Comparison of ENCODE assay signal across 1 cellular context in genomic region chr19:35166100-35167063, GRCh38.
TF ChIP-seq lines count a peak whose summit lies in the region.

No MANE protein-coding gene starts in this region.

TF ChIP-seq in GM23338, 12 proteins besides CTCF, POLR2A, EP300 and RAD21:
- no peak for TF ChIP-seq NANOG (IDR thresholded peaks at IDR 0.05; ENCODE audit: borderline replicate concordance)
- peak; percentile 82 for TF ChIP-seq ZNF331 (CRISPR knock-in tag; IDR thresholded peaks at IDR 0.05; ENCODE audit: low read depth)
